Comparison of ENCODE assay signal across 26 cellular contexts in the genomic region with DNA sequence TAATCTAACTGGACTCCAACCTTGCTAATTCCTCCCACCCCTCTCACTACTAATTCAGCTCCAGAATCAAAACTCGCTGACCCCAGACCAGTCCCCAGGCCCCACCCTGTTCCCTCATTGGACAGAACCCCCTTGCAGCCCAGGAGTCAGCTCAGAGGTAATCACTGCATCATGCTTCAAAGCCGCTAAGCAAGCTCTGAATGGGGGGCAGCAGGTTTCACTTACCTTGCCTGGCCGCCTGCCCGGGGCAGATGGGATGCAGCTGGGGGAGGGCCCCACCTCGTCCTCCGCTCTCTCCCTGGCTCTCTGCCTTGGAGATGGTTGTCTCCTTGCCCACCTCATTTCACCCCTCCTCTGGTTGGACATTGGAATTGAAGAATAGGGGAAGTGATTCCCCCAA. TPM values are rescaled to one million over a fixed set of nuclear protein-coding genes. Genes with fewer than 3 reads are reported as not detected.
"Had no signal": no experiment of that assay in that cellular context is flagged by ENCODE, and none has a peak within 500 bp of the region (broad histone marks: within the 10 kb centered on the region; RNA-seq: fewer than 3 reads in every experiment).

No MANE protein-coding gene starts in this region.

- H3K27ac Mint-ChIP-seq: activated CD4-positive, alpha-beta T cell treated with anti-CD3 and anti-CD28 coated beads, Interleukin-2, amount 10 ng/mL, durations not matched to agents 24 days and 14 days; activated CD8-positive, alpha-beta memory T cell treated with anti-CD3 and anti-CD28 coated beads, Interleukin-2, amount 10 ng/mL, durations not matched to agents 7 days and 5 days; activated T-cell treated with anti-CD3 and anti-CD28 coated beads, Interleukin-2, amount 50 U/mL, for 24 hours; T-helper 1 cell treated with Interleukin-12 subunit alpha and Interleukin-12 subunit beta and Interleukin-4 antibody, amounts not matched to agents 30 μg/mL and 1 μg/mL, for 36 hours; WTC11 had no signal

- H3K4me3 ChIP-seq: adrenal gland, breast epithelium, coronary artery, Peyer's patch, SJSA1 had no signal

- H3K36me3 Mint-ChIP-seq: activated CD8-positive, alpha-beta memory T cell treated with anti-CD3 and anti-CD28 coated beads, Interleukin-2, amount 10 ng/mL, durations not matched to agents 7 days and 5 days; activated naive CD8-positive, alpha-beta T cell treated with anti-CD3 and anti-CD28 coated beads for 36 hours; WTC11 had no signal

- H3K9me3 ChIP-seq: adrenal gland, breast epithelium, Peyer's patch had no signal

- H3K27ac ChIP-seq: adrenal gland, breast epithelium, coronary artery, Peyer's patch, SJSA1 had no signal

- ATAC-seq: activated CD8-positive, alpha-beta memory T cell treated with anti-CD3 and anti-CD28 coated beads, Interleukin-2, amount 10 ng/mL, durations not matched to agents 7 days and 5 days; SK-N-SH treated with all-trans-retinoic acid at 6 μM for 48 hours; WTC11 had no signal

- H3K36me3 ChIP-seq: adrenal gland, breast epithelium, Peyer's patch, SJSA1 had no signal

- DNase-seq: activated CD4-positive, alpha-beta T cell treated with anti-CD3 and anti-CD28 coated beads, Interleukin-2, amount 10 ng/mL, durations not matched to agents 24 days and 14 days; activated CD4-positive, alpha-beta T cell treated with anti-CD3 and anti-CD28 coated beads, Interleukin-2, amount 50 U/mL, for 48 hours; activated CD4-positive, CD25-positive, alpha-beta regulatory T cell treated with anti-CD3 and anti-CD28 coated beads, Interleukin-2, amount 50 U/mL, for 72 hours; activated CD8-positive, alpha-beta memory T cell treated with anti-CD3 and anti-CD28 coated beads, Interleukin-2, amount 10 ng/mL, durations not matched to agents 7 days and 5 days; activated effector memory CD4-positive, alpha-beta T cell treated with anti-CD3 and anti-CD28 coated beads, Interleukin-2, amount 50 U/mL, for 16 hours; activated naive CD4-positive, alpha-beta T cell treated with Interleukin-2 at 50 U/mL for 16 hours; activated naive CD8-positive, alpha-beta T cell treated with anti-CD3 and anti-CD28 coated beads for 36 hours; activated T-cell treated with anti-CD3 and anti-CD28 coated beads, Interleukin-2, amount 50 U/mL, for 24 hours; adrenal gland; anterior cingulate cortex; central memory CD4-positive, alpha-beta T cell; MM.1S; NCI-H1105; NCI-H1436; NCI-H1694 treated with DMSO at 0.1 percent for 48 hours; NCI-H2029 treated with DMSO at 0.1 percent for 48 hours; NCI-H226; NCI-H748 treated with DMSO at 0.1 percent for 48 hours; Peyer's patch; SHP77 had no signal

- H3K4me3 Mint-ChIP-seq: activated CD4-positive, alpha-beta T cell treated with anti-CD3 and anti-CD28 coated beads, Interleukin-2, amount 10 ng/mL, durations not matched to agents 24 days and 14 days; activated CD8-positive, alpha-beta memory T cell treated with anti-CD3 and anti-CD28 coated beads, Interleukin-2, amount 10 ng/mL, durations not matched to agents 7 days and 5 days; activated naive CD8-positive, alpha-beta T cell treated with anti-CD3 and anti-CD28 coated beads for 36 hours; activated T-cell treated with anti-CD3 and anti-CD28 coated beads, Interleukin-2, amount 50 U/mL, for 24 hours; T-helper 1 cell treated with Interleukin-12 subunit alpha and Interleukin-12 subunit beta and Interleukin-4 antibody, amounts not matched to agents 30 μg/mL and 1 μg/mL, for 36 hours; WTC11 had no signal

- H3K9me3 Mint-ChIP-seq: activated CD4-positive, alpha-beta T cell treated with anti-CD3 and anti-CD28 coated beads, Interleukin-2, amount 10 ng/mL, durations not matched to agents 24 days and 14 days; activated naive CD8-positive, alpha-beta T cell treated with anti-CD3 and anti-CD28 coated beads for 36 hours; activated T-cell treated with anti-CD3 and anti-CD28 coated beads, Interleukin-2, amount 50 U/mL, for 24 hours; T-helper 1 cell treated with Interleukin-12 subunit alpha and Interleukin-12 subunit beta and Interleukin-4 antibody, amounts not matched to agents 30 μg/mL and 1 μg/mL, for 36 hours; WTC11 had no signal

RNA-seq across cellular contexts. Expression of gene NGFR, which starts 4.8 kb away (rescaled TPM):
- total RNA-seq: activated CD4-positive, alpha-beta T cell treated with anti-CD3 and anti-CD28 coated beads, Interleukin-2, amount 10 ng/mL, durations not matched to agents 24 days and 14 days had no signal
